In the genomic region with DNA sequence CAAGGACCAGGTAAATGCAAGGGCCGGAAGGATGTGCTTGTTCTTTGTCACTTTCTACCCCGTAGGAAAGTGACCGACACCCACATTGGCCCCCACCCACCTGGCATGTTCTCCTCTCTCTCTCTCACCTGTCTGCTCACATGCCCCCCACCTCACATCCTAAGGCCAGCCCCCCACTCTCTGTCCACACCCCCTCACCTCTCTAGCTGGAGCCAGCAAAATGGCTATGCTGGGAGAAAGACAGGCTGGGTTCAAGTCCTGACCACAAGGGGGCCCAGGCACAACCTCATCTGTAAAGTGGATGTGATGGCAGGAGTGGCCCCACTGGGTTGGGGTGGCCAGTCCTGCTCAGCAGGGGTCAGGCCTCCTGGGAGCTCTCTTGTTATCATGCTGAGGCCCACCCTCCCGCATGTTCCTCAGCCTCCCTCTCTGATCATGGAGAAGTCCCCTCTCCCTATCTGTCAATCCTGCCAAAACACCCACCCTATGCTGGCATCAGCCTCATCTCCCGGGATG, we compare ENCODE assay signal across 10 cellular contexts. TPM values are rescaled to one million over a fixed set of nuclear protein-coding genes. Genes with fewer than 3 reads are reported as not detected.
DNase-seq lines count a peak whose midpoint lies in the region; ATAC-seq, FAIRE-seq and TF ChIP-seq lines count a peak whose summit lies in the region.
"Had no signal": no experiment of that assay in that cellular context is flagged by ENCODE, and none has a peak within 500 bp of the region (broad histone marks: within the 10 kb centered on the region; RNA-seq: fewer than 3 reads in every experiment).

No MANE protein-coding gene starts in this region.

- TF ChIP-seq CTCF in C4-2B (conservative IDR thresholded peaks at IDR 0.05) (peak; percentile 34; the same call in 1 of the 2 replicates), astrocyte (IDR thresholded peaks at IDR 0.05; ENCODE audit: insufficient read depth, low read depth, low read length) (peak; percentile 3), HepG2 (CRISPR knock-in tag; IDR thresholded peaks at IDR 0.05) (peak; percentile 53)

- H3K4me2 ChIP-seq in astrocyte (ENCODE audit: low read length) (no peak overlapping the region), HepG2 (ENCODE audit: low read depth, low read length) (no peak overlapping the region)

- no peaks in the 10 kb centered on the region for H3K4me1 Mint-ChIP-seq in astrocyte (ENCODE audit: low read depth, unreplicated experiment)

- H3K4me3 Mint-ChIP-seq in astrocyte (ENCODE audit: unreplicated experiment), result no peak overlapping the region

- no peaks in the 10 kb centered on the region for H3K36me3 Mint-ChIP-seq in astrocyte (ENCODE audit: low read depth, unreplicated experiment)

- H3K4me1 ChIP-seq in astrocyte (ENCODE audit: insufficient read depth, low read length) (no peaks in the 10 kb centered on the region), HepG2 (ENCODE audit: insufficient read depth, low read length) (no peaks in the 10 kb centered on the region)

- H3K79me2 ChIP-seq in astrocyte (ENCODE audit: insufficient read depth, low read length) (no peaks in the 10 kb centered on the region), HepG2 (ENCODE audit: insufficient read depth, low read length) (no peaks in the 10 kb centered on the region)

- DNase-seq in H7 (peak; percentile 78), astrocyte (ENCODE audit: low read depth) (no peak), HepG2 (ENCODE audit: low spot score) (peak; percentile 12), A172 (ENCODE audit: low spot score) (no peak), NCI-H128 (lab: John Stamatoyannopoulos, UW; ENCODE audit: unreplicated experiment) (no peak), HK-2 (ENCODE audit: unreplicated experiment) (no peak), ureter (ENCODE audit: low spot score) (no peak)
- DNase-seq: activated naive CD4-positive, alpha-beta T cell treated with anti-CD3 and anti-CD28 coated beads, Interleukin-2, amount 50 U/mL, for 16 hours had no signal

- H3K36me3 ChIP-seq in H7 (replicated peaks; ENCODE audit: control insufficient read depth, insufficient read depth, low read length) (no peaks in the 10 kb centered on the region), astrocyte (ENCODE audit: insufficient read depth, low read length) (no peaks in the 10 kb centered on the region), HepG2 (replicated peaks in 1 of 2; ENCODE audit: control insufficient read depth in 1 of 2, insufficient read depth in 2 of 2, low read length in 2 of 2) (no peaks in the 10 kb centered on the region)

- no peak overlapping the region for H3K27ac Mint-ChIP-seq in astrocyte (ENCODE audit: unreplicated experiment)

- peak; percentile 64 for ATAC-seq in HepG2

- H2AFZ ChIP-seq in astrocyte (ENCODE audit: low read depth, low read length) (no peak overlapping the region), HepG2 (ENCODE audit: low read length) (no peak overlapping the region)

- H3K9ac ChIP-seq in astrocyte (ENCODE audit: low read length), result no peak overlapping the region
- no peak overlapping the region for H3K9ac ChIP-seq in HepG2 (ENCODE audit: insufficient read depth, low read depth, low read length)

- TF ChIP-seq EP300 in HepG2 (IDR thresholded peaks at IDR 0.05; ENCODE audit: low read depth in 2 of 2, low read length in 2 of 2), result no peak
- TF ChIP-seq EP300 in HepG2 (CRISPR knock-in tag; IDR thresholded peaks at IDR 0.05; ENCODE audit: borderline replicate concordance), result no peak

- H4K20me1 ChIP-seq in astrocyte (ENCODE audit: insufficient read depth, low read length) (no peaks in the 10 kb centered on the region), HepG2 (ENCODE audit: insufficient read depth, low read length) (no peaks in the 10 kb centered on the region)

- H3K27me3 ChIP-seq in H7 (ENCODE audit: control insufficient read depth, insufficient read depth, low read length), result peaks cover 34% of the 10 kb centered on the region
- H3K27me3 ChIP-seq in astrocyte (ENCODE audit: insufficient read depth, low read length), result peaks cover 20% of the 10 kb centered on the region
- peaks cover 16 to 56% of the 10 kb centered on the region in 2 experiments; a peak in 4 of 5 replicates for H3K27me3 ChIP-seq in HepG2 (ENCODE audit: control insufficient read depth in 1 of 2, insufficient read depth in 2 of 2, low read length in 2 of 2)

- no TSS peak for BruUV-seq in HepG2 (replicated peaks; lab: Mats Ljungman, UMichigan)

- H3K27ac ChIP-seq in C4-2B (no peak overlapping the region), astrocyte (ENCODE audit: low read depth, low read length) (no peak overlapping the region), HepG2 (ENCODE audit: extremely low read length, insufficient read depth, low read length) (no peak overlapping the region)

- H3K9me3 Mint-ChIP-seq in astrocyte (ENCODE audit: unreplicated experiment), result peaks cover 3% of the 10 kb centered on the region

- FAIRE-seq in astrocyte (lab: Jason Lieb, UNC), result no peak
- no peak for FAIRE-seq in HepG2 (lab: Jason Lieb, UNC)
- FAIRE-seq: TTC549 had no signal

- intact Hi-C loops in HepG2 (cut with micrococcal nuclease; ENCODE audit: unreplicated experiment), result loop anchor here (5.0 kb wide), 1 partner anchor 73 kb away; no protein-coding TSS in a partner anchor

- no peak for TF ChIP-seq RAD21 in HepG2 (CRISPR knock-in tag; IDR thresholded peaks at IDR 0.05)

- CTCF ChIA-PET in HepG2 (lab: Yijun Ruan, JAX; ENCODE audit: low intra/inter-chr PET ratio, low total read pairs), result no interaction called here

- H3K4me3 ChIP-seq in H7 (ENCODE audit: insufficient read depth, low read depth, low read length) (no peak overlapping the region), astrocyte (ENCODE audit: insufficient read depth, low read depth, low read length) (no peak overlapping the region), HepG2 (replicated peaks in 1 of 3; ENCODE audit: insufficient read depth in 1 of 3, low read depth in 2 of 3, low read length in 3 of 3) (no peak overlapping the region)

- WGBS in HepG2 (ENCODE audit: low lambda C conversion rate), result 19% methylated on average over 5 of the region's 5 CpGs

- POLR2A ChIA-PET in HepG2 (lab: Yijun Ruan, JAX), result no interaction called here

- H3K27me3 Mint-ChIP-seq in astrocyte (ENCODE audit: low read depth, unreplicated experiment), result peaks cover 57% of the 10 kb centered on the region

- H3K9me3 ChIP-seq in astrocyte (ENCODE audit: insufficient read depth, low read depth, low read length) (no peaks in the 10 kb centered on the region), HepG2 (ENCODE audit: low read length) (no peaks in the 10 kb centered on the region)

- no peak for TF ChIP-seq POLR2A in HepG2 (IDR thresholded peaks at IDR 0.05; ENCODE audit: insufficient read depth in 1 of 2, low read depth in 2 of 2, low read length in 2 of 2)

- in situ Hi-C loops in HepG2 (cut with HindIII; ENCODE audit: extremely low pct_ligation_motif_present, low pct_unique_long_range_greater_than_20kb), result no loop called here

TF ChIP-seq in HepG2, 621 proteins besides CTCF, POLR2A, EP300 and RAD21:
- TF ChIP-seq ZNF883 (CRISPR knock-in tag; IDR thresholded peaks at IDR 0.05; ENCODE audit: not compliant biosample characterization), result no peak
- TF ChIP-seq STAG1 (CRISPR knock-in tag; IDR thresholded peaks at IDR 0.05), result peak; percentile 38; the same call in 1 of the 2 replicates

RNA-seq across cellular contexts. Expression of a gene that starts 1.7 kb away (rescaled TPM):
- 7.2 and 7.6 TPM in 2 replicates for total RNA-seq in H7 (2014; rRNA removed; shearing (Covaris generic))
- total RNA-seq in astrocyte (0.72 and 1.1 TPM in 2 replicates), HepG2 (2016; rRNA removed; fragmentation: Illumina TruSeq; extraction: Trizol) (0.60 and 1.2 TPM in 2 replicates), ureter (2.8 TPM)
- total RNA-seq in HepG2 (2016; cell fraction: cytosol; rRNA removed; fragmentation: Illumina TruSeq; extraction: Trizol; ENCODE audit: low read depth), result 0.18 and 0.30 TPM in 2 replicates
- 0.69 and 1.1 TPM in 2 replicates for total RNA-seq in HepG2 (2016; cell fraction: insoluble cytoplasmic fraction; rRNA removed; fragmentation: Illumina TruSeq; extraction: Trizol)
- 0.83 and 1.1 TPM in 2 replicates for total RNA-seq in HepG2 (2016; cell fraction: membrane; rRNA removed; fragmentation: Illumina TruSeq; extraction: Trizol)
- total RNA-seq in HepG2 (2016; cell fraction: nucleus; rRNA removed; fragmentation: Illumina TruSeq; extraction: Trizol), result 0.53 and 0.78 TPM in 2 replicates
- 7.0 and 8.6 TPM in 2 replicates for polyA plus RNA-seq in HepG2 (2011; rRNA removed)
- polyA plus RNA-seq in HepG2 (2011; cell fraction: cytosol; rRNA removed), result 7.1 and 8.6 TPM in 2 replicates
- 5.4 and 5.9 TPM in 2 replicates for polyA plus RNA-seq in HepG2 (2011; cell fraction: nucleus; rRNA removed)
- polyA plus RNA-seq in HepG2 (2012), result 2.1 and 2.2 TPM in 2 replicates
- 0.25 and 0.43 TPM in 2 replicates for polyA plus RNA-seq in HepG2 (2016; cell fraction: cytosol; fragmentation: Illumina TruSeq; extraction: Trizol; ENCODE audit: low read depth)
- 2.3 TPM in 2 replicates for polyA plus RNA-seq in HepG2 (2016; cell fraction: insoluble cytoplasmic fraction; fragmentation: Illumina TruSeq; extraction: Trizol; ENCODE audit: low read depth)
- 0.92 and 1.3 TPM in 2 replicates for polyA plus RNA-seq in HepG2 (2016; cell fraction: membrane; fragmentation: Illumina TruSeq; extraction: Trizol; ENCODE audit: low read depth)
- 2.0 and 2.3 TPM in 2 replicates for polyA plus RNA-seq in HepG2 (2016; cell fraction: nucleus; fragmentation: Illumina TruSeq; extraction: Trizol; ENCODE audit: insufficient read depth, low read depth)
- polyA minus RNA-seq in HepG2 (2011; rRNA and poly(A)+ RNA removed; ENCODE audit: low replicate concordance), result 0.07 and 17.8 TPM in 2 replicates
- polyA minus RNA-seq in HepG2 (2011; cell fraction: cytosol; rRNA and poly(A)+ RNA removed), result 3.9 and 5.6 TPM in 2 replicates
- polyA minus RNA-seq in HepG2 (2011; cell fraction: nucleus; rRNA and poly(A)+ RNA removed), result 6.0 and 6.7 TPM in 2 replicates
- 6.7 and 10.6 TPM in 2 replicates for total RNA-seq in A172 (2014; rRNA removed; shearing (Covaris generic))

Comparison
In these comparisons a context has a peak if more than half of its experiments do, and no peak if none do; other contexts are left out.
1. CTCF ChIP-seq: peak in every context shown above with its lines; median percentile 53 in HepG2; 34 in C4-2B; 3 in astrocyte.
2. DNase-seq: peak in H7 (single experiment) and HepG2 (single experiment); none in astrocyte (single experiment), A172 (single experiment), NCI-H128 (single experiment), HK-2 (single experiment) and ureter (single experiment).